ENCODE assay signal across 8 cellular contexts in genomic region chr2:42569116-42569711, GRCh38. TPM values are rescaled to one million over a fixed set of nuclear protein-coding genes. Genes with fewer than 3 reads are reported as not detected.
DNase-seq lines count a peak whose midpoint lies in the region; ATAC-seq and TF ChIP-seq lines count a peak whose summit lies in the region.

No MANE protein-coding gene starts in this region.

- H3K9ac ChIP-seq in stomach smooth muscle (ENCODE audit: low read length in 2 of 2) = peak overlapping the region; percentile 71 to 81

- H3K36me3 ChIP-seq in stomach smooth muscle (ENCODE audit: control insufficient read depth in 2 of 2, insufficient read depth in 2 of 2, low read length in 2 of 2) = no peaks in the 10 kb centered on the region

- intact Hi-C loops in dorsolateral prefrontal cortex (cut with DNase I) = loop anchor here in 1 of 2 donors (10.0 kb wide), 2 partner anchors 204 to 236 kb away; partner anchors contain the start of gene COX7A2L
- intact Hi-C loops in lower leg skin (cut with DNase I; ENCODE audit: low total_unique reads) = no loop called here

- TF ChIP-seq CTCF in HL-60 (IDR thresholded peaks at IDR 0.05; ENCODE audit: insufficient read depth, low read length) = no peak
- TF ChIP-seq CTCF in dorsolateral prefrontal cortex (IDR thresholded peaks at IDR 0.05 in 54 of 56, conservative IDR thresholded peaks at IDR 0.05 in 2 of 56; ENCODE audit: low read depth in 1 of 56, partially characterized antibody in 56 of 56) = no peak
- TF ChIP-seq CTCF in lower leg skin (IDR thresholded peaks at IDR 0.05) = no peak

- DNase-seq in NCI-H524 (lab: John Stamatoyannopoulos, UW) = peak; percentile 15 to 34
- DNase-seq in NCI-H524 treated with DMSO at 0.1 percent for 48 hours (lab: John Stamatoyannopoulos, UW) = no peak
- DNase-seq in HL-60 (ENCODE audit: low read depth in 1 of 2, low spot score in 1 of 2) = no peak
- peak in 5 of 10 donors; percentile 9 to 51 (median 41) for DNase-seq in dorsolateral prefrontal cortex
- DNase-seq in lower leg skin (ENCODE audit: low spot score in 2 of 2) = peak in 1 of 2 donors; percentile 80
- DNase-seq in DMS114 treated with DMSO at 0.1 percent for 48 hours (lab: John Stamatoyannopoulos, UW; ENCODE audit: unreplicated experiment) = no peak

- peak; percentile 73 for ATAC-seq in SK-N-SH treated with all-trans-retinoic acid at 6 μM for 48 hours

- TF ChIP-seq POLR2A in lower leg skin (IDR thresholded peaks at IDR 0.05) = no peak

- peaks cover 19% of the 10 kb centered on the region for H3K4me1 ChIP-seq in stomach smooth muscle (ENCODE audit: control insufficient read depth, insufficient read depth, low read length)

- H3K4me3 ChIP-seq in HL-60 (replicated peaks; ENCODE audit: insufficient read depth, low read length) (peak overlapping the region; percentile 64), dorsolateral prefrontal cortex (peak overlapping the region; percentile 56 to 97 (median 82)), lower leg skin (ENCODE audit: low read depth, poor library complexity, severe bottlenecking) (peak overlapping the region; percentile 38), stomach smooth muscle (ENCODE audit: low read length in 2 of 2) (peak overlapping the region; percentile 68 to 76)

- WGBS in lower leg skin, 2 donors = 2 to 3% methylated on average over 18 to 19 of the region's 20 CpGs

- no peak overlapping the region for H3K27ac ChIP-seq in HL-60 (replicated peaks)
- peak overlapping the region; percentile 23 to 95 (median 85) for H3K27ac ChIP-seq in dorsolateral prefrontal cortex
- H3K27ac ChIP-seq in stomach smooth muscle (ENCODE audit: low read length) = peak overlapping the region; percentile 46

- no peaks in the 10 kb centered on the region for H3K9me3 ChIP-seq in stomach smooth muscle (ENCODE audit: control insufficient read depth in 2 of 2, low read length in 2 of 2)

- H3K27me3 ChIP-seq in HL-60 (ENCODE audit: insufficient read depth, poor library complexity, severe bottlenecking) (no peaks in the 10 kb centered on the region), dorsolateral prefrontal cortex (no peaks in the 10 kb centered on the region), stomach smooth muscle (ENCODE audit: control insufficient read depth in 1 of 2, insufficient read depth in 2 of 2, low read length in 2 of 2) (no peaks in the 10 kb centered on the region)

TF ChIP-seq in SK-N-SH treated with all-trans-retinoic acid at 6 μM for 48 hours, 23 proteins besides CTCF, POLR2A, EP300 and RAD21:
- TF ChIP-seq TOX (CRISPR knock-in tag; IDR thresholded peaks at IDR 0.05; ENCODE audit: borderline replicate concordance) = no peak
- no peak for TF ChIP-seq RARB (CRISPR knock-in tag; IDR thresholded peaks at IDR 0.05)
- no peak for TF ChIP-seq TCF4 (CRISPR knock-in tag; IDR thresholded peaks at IDR 0.05; ENCODE audit: borderline replicate concordance)
- no peak for TF ChIP-seq ZNF565 (CRISPR knock-in tag; conservative IDR thresholded peaks at IDR 0.05; ENCODE audit: low read depth)
- no peak for TF ChIP-seq CREB5 (CRISPR knock-in tag; IDR thresholded peaks at IDR 0.05; ENCODE audit: low read depth)
- TF ChIP-seq OSR1 (CRISPR knock-in tag; IDR thresholded peaks at IDR 0.05) = no peak
TF ChIP-seq in SK-N-SH treated with all-trans-retinoic acid at 6 μM for 48 hours: peak in this region for 0.

RNA-seq across cellular contexts. Expression of gene MTA3, which starts 0.8 kb away (rescaled TPM):
- total RNA-seq in dorsolateral prefrontal cortex = 100 to 1,000 TPM in 6 of 120 experiments, 10 to 100 TPM in 114; 45.5 to 111 (median 79.6) TPM
- 10 to 100 TPM; 32.9 to 50.4 (median 35.9) TPM for total RNA-seq in lower leg skin

Comparison
In these comparisons a context has a peak if more than half of its experiments do, and no peak if none do; other contexts are left out.
1. DNase-seq: peak in NCI-H524 (2 of 2); none in NCI-H524 treated with DMSO at 0.1 percent for 48 hours (single experiment), HL-60 (0 of 2) and DMS114 treated with DMSO at 0.1 percent for 48 hours (single experiment).
2. Peak in every context shown above with its lines, with median percentiles within 50 percentile points of each other: H3K4me3 ChIP-seq.